ENCODE assay signal across 35 cellular contexts in the genomic region with DNA sequence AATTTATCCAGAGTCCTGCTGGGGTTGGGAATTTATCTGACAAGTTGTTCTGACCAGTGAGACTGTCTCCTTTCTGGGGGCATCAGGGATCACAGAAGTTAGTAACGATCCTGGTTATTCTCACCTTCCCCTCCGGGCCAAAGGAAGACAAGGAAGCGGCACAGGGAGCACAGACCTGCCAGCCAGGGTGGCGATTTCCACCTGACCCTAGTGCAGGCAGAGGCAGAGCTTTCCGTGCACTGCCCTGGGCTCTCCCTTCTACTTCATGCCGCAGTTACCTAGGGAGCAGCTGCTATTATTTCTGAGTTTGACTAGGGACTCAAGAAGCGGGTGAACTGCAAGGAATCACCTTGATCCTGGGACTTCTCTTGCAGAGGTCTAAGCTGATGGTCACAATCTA. TPM values are rescaled to one million over a fixed set of nuclear protein-coding genes. Genes with fewer than 3 reads are reported as not detected.
"Had no signal": no experiment of that assay in that cellular context is flagged by ENCODE, and none has a peak within 500 bp of the region (broad histone marks: within the 10 kb centered on the region; RNA-seq: fewer than 3 reads in every experiment).

No MANE protein-coding gene starts in this region.

- H3K9me3 ChIP-seq: adrenal gland, body of pancreas, esophagus squamous epithelium had no signal

- ATAC-seq: activated CD8-positive, alpha-beta memory T cell treated with anti-CD3 and anti-CD28 coated beads, Interleukin-2, amount 10 ng/mL, durations not matched to agents 7 days and 5 days; activated CD8-positive, alpha-beta T cell treated with anti-CD3 and anti-CD28 coated beads, Interleukin-2, amount 10 ng/mL, durations not matched to agents 7 days and 5 days; activated naive CD8-positive, alpha-beta T cell treated with anti-CD3 and anti-CD28 coated beads, Interleukin-2, amount 50 U/mL, for 24 hours; body of pancreas; effector memory CD8-positive, alpha-beta T cell; T-helper 17 cell had no signal

- H3K4me3 ChIP-seq: adrenal gland, body of pancreas, esophagus squamous epithelium had no signal

- H3K27me3 Mint-ChIP-seq: activated CD4-positive, alpha-beta memory T cell treated with anti-CD3 and anti-CD28 coated beads for 36 hours; activated CD8-positive, alpha-beta memory T cell treated with anti-CD3 and anti-CD28 coated beads, Interleukin-2, amount 10 ng/mL, durations not matched to agents 7 days and 5 days; activated naive CD4-positive, alpha-beta T cell treated with anti-CD3 and anti-CD28 coated beads, Interleukin-2, amount 50 U/mL, for 24 hours; activated naive CD8-positive, alpha-beta T cell treated with anti-CD3 and anti-CD28 coated beads for 36 hours; activated naive CD8-positive, alpha-beta T cell treated with anti-CD3 and anti-CD28 coated beads, Interleukin-2, amount 50 U/mL, for 24 hours; effector memory CD8-positive, alpha-beta T cell; T-helper 17 cell had no signal

- H3K9me3 Mint-ChIP-seq: activated CD4-positive, alpha-beta memory T cell treated with anti-CD3 and anti-CD28 coated beads for 36 hours; activated naive CD4-positive, alpha-beta T cell treated with anti-CD3 and anti-CD28 coated beads for 36 hours; activated naive CD4-positive, alpha-beta T cell treated with anti-CD3 and anti-CD28 coated beads, Interleukin-2, amount 50 U/mL, for 24 hours; activated naive CD8-positive, alpha-beta T cell treated with anti-CD3 and anti-CD28 coated beads for 36 hours; activated naive CD8-positive, alpha-beta T cell treated with anti-CD3 and anti-CD28 coated beads, Interleukin-2, amount 50 U/mL, for 24 hours; activated T-helper 1 cell treated with anti-CD3 and anti-CD28 coated beads, Interleukin-12 subunit alpha, Interleukin-12 subunit beta, Interleukin-2, Interleukin-4 antibody, amounts not matched to agents 30 ng/mL and 10 ng/mL and 1 ng/mL, durations not matched to agents 14 hours and 24 hours and 36 hours; activated T-helper 2 cell treated with anti-CD3 and anti-CD28 coated beads, Interferon-gamma antibody, Interleukin-2, Interleukin-4, amounts not matched to agents 10 μg/mL and 5 μg/mL and 100 μg/mL, durations not matched to agents 14 hours and 24 hours and 36 hours; effector memory CD8-positive, alpha-beta T cell; T-helper 2 cell treated with Interferon-gamma antibody and Interleukin-4, amounts not matched to agents 5 μg/mL and 100 μg/mL, for 36 hours had no signal

- H3K4me1 ChIP-seq: adrenal gland, body of pancreas had no signal

- H3K27me3 ChIP-seq: adrenal gland, body of pancreas, esophagus squamous epithelium had no signal

- H3K4me3 Mint-ChIP-seq: activated CD4-positive, alpha-beta memory T cell treated with anti-CD3 and anti-CD28 coated beads for 36 hours; activated CD8-positive, alpha-beta memory T cell treated with anti-CD3 and anti-CD28 coated beads, Interleukin-2, amount 10 ng/mL, durations not matched to agents 7 days and 5 days; activated CD8-positive, alpha-beta T cell treated with anti-CD3 and anti-CD28 coated beads, Interleukin-2, amount 10 ng/mL, durations not matched to agents 7 days and 5 days; activated naive CD4-positive, alpha-beta T cell treated with anti-CD3 and anti-CD28 coated beads for 36 hours; activated naive CD4-positive, alpha-beta T cell treated with anti-CD3 and anti-CD28 coated beads, Interleukin-2, amount 50 U/mL, for 24 hours; activated naive CD8-positive, alpha-beta T cell treated with anti-CD3 and anti-CD28 coated beads for 36 hours; activated naive CD8-positive, alpha-beta T cell treated with anti-CD3 and anti-CD28 coated beads, Interleukin-2, amount 50 U/mL, for 24 hours; activated T-helper 1 cell treated with anti-CD3 and anti-CD28 coated beads, Interleukin-12 subunit alpha, Interleukin-12 subunit beta, Interleukin-2, Interleukin-4 antibody, amounts not matched to agents 30 ng/mL and 10 ng/mL and 1 ng/mL, durations not matched to agents 14 hours and 24 hours and 36 hours; effector memory CD8-positive, alpha-beta T cell; T-helper 17 cell; T-helper 2 cell treated with Interferon-gamma antibody and Interleukin-4, amounts not matched to agents 5 μg/mL and 100 μg/mL, for 36 hours had no signal

- H3K36me3 ChIP-seq: adrenal gland had no signal

- H3K36me3 Mint-ChIP-seq: activated naive CD4-positive, alpha-beta T cell treated with anti-CD3 and anti-CD28 coated beads, Interleukin-2, amount 50 U/mL, for 24 hours had no signal

- DNase-seq: activated CD4-positive, alpha-beta memory T cell treated with anti-CD3 and anti-CD28 coated beads for 36 hours; activated CD4-positive, alpha-beta T cell treated with anti-CD3 and anti-CD28 coated beads for 1 hour; activated CD4-positive, alpha-beta T cell treated with anti-CD3 and anti-CD28 coated beads for 4 hours; activated CD8-positive, alpha-beta memory T cell treated with anti-CD3 and anti-CD28 coated beads, Interleukin-2, amount 10 ng/mL, durations not matched to agents 7 days and 5 days; activated CD8-positive, alpha-beta memory T cell treated with anti-CD3 and anti-CD28 coated beads, Interleukin-2, amount 50 U/mL, for 4 hours; activated CD8-positive, alpha-beta T cell treated with anti-CD3 and anti-CD28 coated beads, Interleukin-2, amount 10 ng/mL, durations not matched to agents 7 days and 5 days; activated effector memory CD4-positive, alpha-beta T cell treated with anti-CD3 and anti-CD28 coated beads, Interleukin-2, amount 50 U/mL, for 16 hours; activated naive CD4-positive, alpha-beta T cell treated with anti-CD3 and anti-CD28 coated beads for 36 hours; activated naive CD8-positive, alpha-beta T cell treated with anti-CD3 and anti-CD28 coated beads for 36 hours; activated naive CD8-positive, alpha-beta T cell treated with anti-CD3 and anti-CD28 coated beads, Interleukin-2, amount 50 U/mL, for 24 hours; activated T-cell treated with anti-CD3 and anti-CD28 coated beads, Interleukin-2, amount 50 U/mL, for 1 hour; activated T-cell treated with anti-CD3 and anti-CD28 coated beads, Interleukin-2, amount 50 U/mL, for 48 hours; adrenal gland; amygdala; aorta; body of pancreas; caudate nucleus; cortex of kidney; dermis blood vessel endothelial cell; effector CD4-positive, alpha-beta T cell; effector memory CD8-positive, alpha-beta T cell; esophagus squamous epithelium; foreskin melanocyte; head of caudate nucleus; T-helper 1 cell; T-helper 17 cell; T1000 had no signal

- H3K27ac Mint-ChIP-seq: activated CD4-positive, alpha-beta memory T cell treated with anti-CD3 and anti-CD28 coated beads for 36 hours; activated CD8-positive, alpha-beta memory T cell treated with anti-CD3 and anti-CD28 coated beads, Interleukin-2, amount 10 ng/mL, durations not matched to agents 7 days and 5 days; activated CD8-positive, alpha-beta T cell treated with anti-CD3 and anti-CD28 coated beads, Interleukin-2, amount 10 ng/mL, durations not matched to agents 7 days and 5 days; activated naive CD4-positive, alpha-beta T cell treated with anti-CD3 and anti-CD28 coated beads for 36 hours; activated naive CD4-positive, alpha-beta T cell treated with anti-CD3 and anti-CD28 coated beads, Interleukin-2, amount 50 U/mL, for 24 hours; activated naive CD8-positive, alpha-beta T cell treated with anti-CD3 and anti-CD28 coated beads for 36 hours; activated naive CD8-positive, alpha-beta T cell treated with anti-CD3 and anti-CD28 coated beads, Interleukin-2, amount 50 U/mL, for 24 hours; activated T-helper 1 cell treated with anti-CD3 and anti-CD28 coated beads, Interleukin-12 subunit alpha, Interleukin-12 subunit beta, Interleukin-2, Interleukin-4 antibody, amounts not matched to agents 30 ng/mL and 10 ng/mL and 1 ng/mL, durations not matched to agents 14 hours and 24 hours and 36 hours; activated T-helper 2 cell treated with anti-CD3 and anti-CD28 coated beads, Interferon-gamma antibody, Interleukin-2, Interleukin-4, amounts not matched to agents 10 μg/mL and 5 μg/mL and 100 μg/mL, durations not matched to agents 14 hours and 24 hours and 36 hours; effector memory CD8-positive, alpha-beta T cell; T-helper 17 cell; T-helper 2 cell treated with Interferon-gamma antibody and Interleukin-4, amounts not matched to agents 5 μg/mL and 100 μg/mL, for 36 hours had no signal

- H3K27ac ChIP-seq: adrenal gland, body of pancreas, epithelial cell of prostate, esophagus squamous epithelium had no signal

RNA-seq across cellular contexts. Expression of gene COL2A1, which starts 33.4 kb away (rescaled TPM):
- total RNA-seq: activated CD4-positive, alpha-beta memory T cell treated with anti-CD3 and anti-CD28 coated beads for 36 hours; activated CD8-positive, alpha-beta memory T cell treated with anti-CD3 and anti-CD28 coated beads for 36 hours; activated CD8-positive, alpha-beta T cell treated with anti-CD3 and anti-CD28 coated beads, Interleukin-2, amount 10 ng/mL, durations not matched to agents 7 days and 5 days; activated naive CD4-positive, alpha-beta T cell treated with anti-CD3 and anti-CD28 coated beads for 36 hours; aorta; body of pancreas; dermis blood vessel endothelial cell; endothelial cell of umbilical vein; esophagus squamous epithelium; fibroblast of lung; T-helper 17 cell had no signal
- polyA plus RNA-seq: aorta, endothelial cell of umbilical vein, fibroblast of lung had no signal
